Comparison of ENCODE assay signal across 8 cellular contexts in genomic region chr5:181189962-181190710, GRCh38. TPM values are rescaled to one million over a fixed set of nuclear protein-coding genes. Genes with fewer than 3 reads are reported as not detected.
DNase-seq lines count a peak whose midpoint lies in the region; ATAC-seq and TF ChIP-seq lines count a peak whose summit lies in the region.

No MANE protein-coding gene starts in this region.

- intact Hi-C loops in thyroid gland (cut with DNase I) = loop anchor here (5.0 kb wide), 1 partner anchor 32 kb away; the partner anchor contains the start of gene TRIM41

- H3K4me1 ChIP-seq in thyroid gland = peaks cover 4 to 8% of the 10 kb centered on the region in 2 donors

- CTCF ChIA-PET in AG04450 (lab: Charles Lee) = interaction anchor here (0.7 to 1.9 kb wide), 2 partner anchors 27 to 32 kb away, joined by 3 to 4 read pairs; no protein-coding TSS in a partner anchor

- H3K9me3 ChIP-seq in AG04450 (ENCODE audit: control insufficient read depth, insufficient read depth, low read length) (no peaks in the 10 kb centered on the region; the same call in 1 of the 2 replicates), thyroid gland (no peaks in the 10 kb centered on the region)

- POLR2A ChIA-PET in AG04450 (lab: Yijun Ruan, JAX) = interaction anchor here (0.6 to 5.8 kb wide), 5 partner anchors 15 to 71 kb away, joined by 3 to 72 read pairs (median 5); partner anchors contain the start of genes RACK1, TRIM41, TRIM52 and TRIM7

- TF ChIP-seq POLR2A in thyroid gland (IDR thresholded peaks at IDR 0.05) = no peak

- WGBS in thyroid gland, 2 donors = 0 to 1% methylated on average over 17 to 39 of the region's 52 CpGs

- no peaks in the 10 kb centered on the region for H3K36me3 ChIP-seq in thyroid gland

- H3K27ac ChIP-seq in AG04450 (ENCODE audit: low read depth, low read length) (no peak overlapping the region), thyroid gland (peak overlapping the region; percentile 35 to 94 (median 43))

- TF ChIP-seq CTCF in AG04450 (IDR thresholded peaks at IDR 0.05; ENCODE audit: low read depth, low read length) = no peak
- TF ChIP-seq CTCF in thyroid gland (IDR thresholded peaks at IDR 0.05) = no peak

- no peaks in the 10 kb centered on the region for H3K27me3 ChIP-seq in AG04450 (ENCODE audit: control insufficient read depth, insufficient read depth, low read length)
- no peaks in the 10 kb centered on the region for H3K27me3 ChIP-seq in thyroid gland

- H3K4me3 ChIP-seq in AG04450 (ENCODE audit: low read depth, low read length) = peak overlapping the region; percentile 85
- H3K4me3 ChIP-seq in thyroid gland (replicated peaks in 1 of 3) = peak overlapping the region; percentile 19 to 77 (median 60)

- ATAC-seq in HG03520 (IDR thresholded peaks at IDR 0.05; ENCODE audit: unreplicated experiment) = no peak

- no peak for DNase-seq in AG04450 (ENCODE audit: low read depth, low spot score)
- peak; percentile 38 for DNase-seq in LoVo (ENCODE audit: low spot score)
- peak; percentile 36 for DNase-seq in astrocyte of the hippocampus (ENCODE audit: low read depth, low spot score)
- DNase-seq in lung microvascular endothelial cell (ENCODE audit: low read depth in 2 of 2) = peak; percentile 13 to 18
- peak; percentile 54 to 56 for DNase-seq in thyroid gland
- no peak for DNase-seq in nucleus accumbens (lab: John Stamatoyannopoulos, UW)
- DNase-seq in NCI-H146 (lab: John Stamatoyannopoulos, UW) = no peak

RNA-seq across cellular contexts. Expression of gene TRIM7, which starts 14.9 kb away (rescaled TPM):
- polyA plus RNA-seq in AG04450 (2011; rRNA removed) = 0.66 and 1.1 TPM in 2 replicates
- 0.17 and 0.18 TPM in 2 replicates for polyA minus RNA-seq in AG04450 (2011; rRNA and poly(A)+ RNA removed)
- total RNA-seq in lung microvascular endothelial cell (0.99 and 4.6 TPM in 2 replicates), thyroid gland (10 to 100 TPM; 12.3 to 14.2 (median 13.0) TPM)

RNA-seq across cellular contexts. Expression of gene TRIM41, which starts 32.9 kb away (rescaled TPM):
- polyA plus RNA-seq in AG04450 (2011; rRNA removed) = 11.5 and 12.3 TPM in 2 replicates
- 10.3 and 10.5 TPM in 2 replicates for polyA minus RNA-seq in AG04450 (2011; rRNA and poly(A)+ RNA removed)
- total RNA-seq in lung microvascular endothelial cell (6.1 and 10.3 TPM in 2 replicates), thyroid gland (10 to 100 TPM; 18.8 to 31.1 (median 22.8) TPM)

RNA-seq across cellular contexts. Expression of gene OR2V2, which starts 42.8 kb away (rescaled TPM):
- not detected in 2 replicates for polyA plus RNA-seq in AG04450 (2011; rRNA removed)
- polyA minus RNA-seq in AG04450 (2011; rRNA and poly(A)+ RNA removed) = not detected in 2 replicates
- total RNA-seq in lung microvascular endothelial cell (not detected in 2 replicates), thyroid gland (not detected)

RNA-seq across cellular contexts. Expression of gene RACK1, which starts 53.6 kb away (rescaled TPM):
- polyA plus RNA-seq in AG04450 (2011; rRNA removed) = 4,422 and 6,028 TPM in 2 replicates
- polyA minus RNA-seq in AG04450 (2011; rRNA and poly(A)+ RNA removed) = 6,011 and 8,408 TPM in 2 replicates
- 4,616 and 5,265 TPM in 2 replicates for total RNA-seq in lung microvascular endothelial cell
- total RNA-seq in thyroid gland = 1,000 to 10,000 TPM; 2,254 to 3,332 (median 2,569) TPM

RNA-seq across cellular contexts. Expression of gene OR2V1, which starts 59.2 kb away (rescaled TPM):
- polyA plus RNA-seq in AG04450 (2011; rRNA removed) = not detected in 2 replicates
- not detected in 2 replicates for polyA minus RNA-seq in AG04450 (2011; rRNA and poly(A)+ RNA removed)
- not detected in 2 replicates for total RNA-seq in lung microvascular endothelial cell
- not detected for total RNA-seq in thyroid gland

Comparison
In these comparisons a context has a peak if more than half of its experiments do, and no peak if none do; other contexts are left out.
1. DNase-seq: peak in LoVo (single experiment), astrocyte of the hippocampus (single experiment), lung microvascular endothelial cell (2 of 2) and thyroid gland (2 of 2); none in AG04450 (single experiment), nucleus accumbens (0 of 56) and NCI-H146 (single experiment).